In genomic region chr5:72298136-72298535, GRCh38 we compare ENCODE assay signal across 1 cellular context.
TF ChIP-seq lines count a peak whose summit lies in the region.

No MANE protein-coding gene starts in this region.

TF ChIP-seq in GM12878, 131 proteins besides CTCF, POLR2A, EP300 and RAD21:
- TF ChIP-seq ZNF217 (IDR thresholded peaks at IDR 0.05) (peak; percentile 44; the same call in 1 of the 2 replicates), FOXM1 (IDR thresholded peaks at IDR 0.05; ENCODE audit: low read depth, low read length) (peak; percentile 49; the same call in 1 of the 2 replicates), ATF7 (IDR thresholded peaks at IDR 0.05; ENCODE audit: low read depth) (peak; percentile 89), NBN (IDR thresholded peaks at IDR 0.05) (peak; percentile 92), ATF2 (IDR thresholded peaks at IDR 0.05; ENCODE audit: low read length) (peak; percentile 37), MEF2B (IDR thresholded peaks at IDR 0.05; ENCODE audit: partially characterized antibody, poor library complexity, severe bottlenecking) (peak; percentile 45), POU2F2 (IDR thresholded peaks at IDR 0.05; ENCODE audit: borderline replicate concordance, low read depth, low read length) (peak; percentile 75), DPF2 (IDR thresholded peaks at IDR 0.05) (peak; percentile 38; the same call in 1 of the 2 replicates), BCL11A (IDR thresholded peaks at IDR 0.05; ENCODE audit: low read depth, low read length) (0 out of 2 replicates have a peak, but pooled peaks have one; percentile 10), RUNX3 (IDR thresholded peaks at IDR 0.05; ENCODE audit: low read length) (peak; percentile 82), PKNOX1 (IDR thresholded peaks at IDR 0.05) (peak; percentile 53; the same call in 1 of the 2 replicates), RELB (IDR thresholded peaks at IDR 0.05; ENCODE audit: low read depth) (peak; percentile 69; the same call in 1 of the 2 replicates), IKZF2 (IDR thresholded peaks at IDR 0.05) (peak; percentile 49 to 63; a peak in 3 of 4 replicates), SMAD1 (IDR thresholded peaks at IDR 0.05; ENCODE audit: low read depth, partially characterized antibody) (peak; percentile 33), ZNF384 (IDR thresholded peaks at IDR 0.05; ENCODE audit: borderline replicate concordance, low read depth, low read length) (peak; percentile 14; the same call in 1 of the 2 replicates), NFIC (IDR thresholded peaks at IDR 0.05; ENCODE audit: low read depth, low read length) (peak; percentile 71), MTA2 (IDR thresholded peaks at IDR 0.05; ENCODE audit: low read depth) (peak; percentile 84), SKIL (IDR thresholded peaks at IDR 0.05; ENCODE audit: low read depth, poor library complexity, severe bottlenecking) (peak; percentile 73), MLLT1 (IDR thresholded peaks at IDR 0.05) (peak; percentile 65)
